ENCODE assay signal across 20 cellular contexts in the genomic region with DNA sequence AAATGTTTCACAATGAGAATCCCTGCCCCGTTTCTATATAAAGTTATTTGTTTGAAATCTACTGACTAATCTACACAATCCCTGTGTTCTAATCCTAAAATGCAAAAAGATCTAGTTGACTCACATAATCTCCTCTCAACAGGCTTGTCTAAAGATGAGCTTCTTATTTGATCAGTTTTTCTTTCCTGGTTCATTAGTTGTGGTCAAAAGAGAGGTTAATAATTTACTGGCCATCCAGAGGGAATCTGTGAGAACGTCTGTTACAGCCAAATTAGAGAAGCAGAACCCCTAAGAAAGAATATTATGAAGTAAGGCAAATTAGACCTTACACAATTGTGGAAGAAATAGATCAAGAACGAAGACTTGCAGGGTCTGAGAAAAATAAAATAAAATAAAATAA.
DNase-seq lines count a peak whose midpoint lies in the region; ATAC-seq and TF ChIP-seq lines count a peak whose summit lies in the region.
"Had no signal": no experiment of that assay in that cellular context is flagged by ENCODE, and none has a peak within 500 bp of the region (broad histone marks: within the 10 kb centered on the region; RNA-seq: fewer than 3 reads in every experiment).

No MANE protein-coding gene starts in this region.

- H3K9me3 Mint-ChIP-seq in GM23338 = no peaks in the 10 kb centered on the region
- H3K9me3 Mint-ChIP-seq in nephron progenitor cell = no peaks in the 10 kb centered on the region

- no peak overlapping the region for H3K4me3 Mint-ChIP-seq in GM23338
- H3K4me3 Mint-ChIP-seq in nephron progenitor cell = no peak overlapping the region
- H3K4me3 Mint-ChIP-seq: CD4-positive, CD25-positive, alpha-beta regulatory T cell; CD8-positive, alpha-beta memory T cell had no signal

- DNase-seq in GM23338 (ENCODE audit: low spot score) (no peak), HT-29 (ENCODE audit: low spot score) (peak; percentile 36), epithelial cell of proximal tubule (ENCODE audit: low read depth) (peak; percentile 16), kidney tubule cell (ENCODE audit: low spot score) (peak; percentile 53), nephron progenitor cell (no peak), DMS114 treated with DMSO at 0.1 percent for 48 hours (lab: John Stamatoyannopoulos, UW; ENCODE audit: unreplicated experiment) (no peak), left ventricle myocardium superior (no peak), middle frontal gyrus (ENCODE audit: extremely low spot score, low spot score) (no peak)
- DNase-seq: ACHN; BE2C; C1 segment of cervical spinal cord; CD4-positive, CD25-positive, alpha-beta regulatory T cell; CD8-positive, alpha-beta memory T cell; COR-L47; DMS 273 treated with DMSO at 0.1 percent for 48 hours; DMS79 treated with DMSO at 0.1 percent for 48 hours; GF-D8 had no signal

- peaks cover 18% of the 10 kb centered on the region for H3K4me1 ChIP-seq in GM23338 (ENCODE audit: insufficient read depth)
- H3K4me1 ChIP-seq: BE2C, HAP-1 had no signal

- H3K27me3 Mint-ChIP-seq in GM23338 (ENCODE audit: insufficient read depth, low read depth, poor library complexity) (peaks cover 2% of the 10 kb centered on the region), nephron progenitor cell (ENCODE audit: low read depth, poor library complexity) (no peaks in the 10 kb centered on the region)
- H3K27me3 Mint-ChIP-seq: CD4-positive, CD25-positive, alpha-beta regulatory T cell; CD8-positive, alpha-beta memory T cell had no signal

- H3K27ac Mint-ChIP-seq in GM23338 (peak overlapping the region; percentile 43), nephron progenitor cell (no peak overlapping the region)
- H3K27ac Mint-ChIP-seq: CD4-positive, CD25-positive, alpha-beta regulatory T cell; CD8-positive, alpha-beta memory T cell had no signal

- H3K27ac ChIP-seq in GM23338 (ENCODE audit: low read depth) = no peak overlapping the region
- H3K27ac ChIP-seq: KMS-11 had no signal

- peaks cover 23% of the 10 kb centered on the region for H3K4me1 Mint-ChIP-seq in GM23338
- H3K4me1 Mint-ChIP-seq in nephron progenitor cell = no peaks in the 10 kb centered on the region
- H3K4me1 Mint-ChIP-seq: CD4-positive, CD25-positive, alpha-beta regulatory T cell; CD8-positive, alpha-beta memory T cell had no signal

- no peaks in the 10 kb centered on the region for H4K20me1 ChIP-seq in GM23338 (replicated peaks; ENCODE audit: insufficient read depth)

- H2AFZ ChIP-seq in GM23338 = no peak overlapping the region

- H3K27me3 ChIP-seq in GM23338 (ENCODE audit: insufficient read depth) = no peaks in the 10 kb centered on the region
- H3K27me3 ChIP-seq: BE2C had no signal

- no peaks in the 10 kb centered on the region for H3K9me2 ChIP-seq in GM23338 (ENCODE audit: insufficient read depth)

- H3K36me3 Mint-ChIP-seq in GM23338 (ENCODE audit: low read depth) (no peaks in the 10 kb centered on the region), nephron progenitor cell (ENCODE audit: low read depth) (no peaks in the 10 kb centered on the region)
- H3K36me3 Mint-ChIP-seq: CD4-positive, CD25-positive, alpha-beta regulatory T cell; CD8-positive, alpha-beta memory T cell had no signal

- no peaks in the 10 kb centered on the region for H3K36me3 ChIP-seq in GM23338 (ENCODE audit: insufficient read depth)
- H3K36me3 ChIP-seq: BE2C, HAP-1 had no signal

- H3K79me2 ChIP-seq in GM23338 (replicated peaks; ENCODE audit: insufficient read depth) = no peaks in the 10 kb centered on the region

- ATAC-seq in GM23338 (no peak), left ventricle myocardium superior (no peak)
- ATAC-seq: HepG2 had no signal

- no peaks in the 10 kb centered on the region for H3F3A ChIP-seq in GM23338 (replicated peaks; ENCODE audit: low read depth)

- no peak for TF ChIP-seq CTCF in GM23338 (conservative IDR thresholded peaks at IDR 0.05; ENCODE audit: low read depth in 2 of 2)
- no peak for TF ChIP-seq CTCF in epithelial cell of proximal tubule (conservative IDR thresholded peaks at IDR 0.05; ENCODE audit: low read depth, low read length)
- TF ChIP-seq CTCF in nephron progenitor cell (IDR thresholded peaks at IDR 0.05) = no peak

- peak overlapping the region; percentile 50; the same call in 1 of the 2 replicates for H3K4me2 ChIP-seq in GM23338
- H3K4me2 ChIP-seq: KMS-11 had no signal

- H3K4me3 ChIP-seq in GM23338 (no peak overlapping the region), epithelial cell of proximal tubule (ENCODE audit: low read depth, low read length) (no peak overlapping the region)
- H3K4me3 ChIP-seq: HAP-1 had no signal

- intact Hi-C loops in left ventricle myocardium superior (cut with micrococcal nuclease) = no loop called here

TF ChIP-seq in GM23338, 12 proteins besides CTCF, POLR2A, EP300 and RAD21 (continues in another document):
- TF ChIP-seq POLR2AphosphoS5 (IDR thresholded peaks at IDR 0.05; ENCODE audit: low read depth) = no peak
- TF ChIP-seq, protein P1, sequence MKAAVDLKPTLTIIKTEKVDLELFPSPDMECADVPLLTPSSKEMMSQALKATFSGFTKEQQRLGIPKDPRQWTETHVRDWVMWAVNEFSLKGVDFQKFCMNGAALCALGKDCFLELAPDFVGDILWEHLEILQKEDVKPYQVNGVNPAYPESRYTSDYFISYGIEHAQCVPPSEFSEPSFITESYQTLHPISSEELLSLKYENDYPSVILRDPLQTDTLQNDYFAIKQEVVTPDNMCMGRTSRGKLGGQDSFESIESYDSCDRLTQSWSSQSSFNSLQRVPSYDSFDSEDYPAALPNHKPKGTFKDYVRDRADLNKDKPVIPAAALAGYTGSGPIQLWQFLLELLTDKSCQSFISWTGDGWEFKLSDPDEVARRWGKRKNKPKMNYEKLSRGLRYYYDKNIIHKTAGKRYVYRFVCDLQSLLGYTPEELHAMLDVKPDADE (IDR thresholded peaks at IDR 0.05) = no peak
- TF ChIP-seq STAT1 (IDR thresholded peaks at IDR 0.05; ENCODE audit: unreplicated experiment) = no peak
- TF ChIP-seq, protein P2, sequence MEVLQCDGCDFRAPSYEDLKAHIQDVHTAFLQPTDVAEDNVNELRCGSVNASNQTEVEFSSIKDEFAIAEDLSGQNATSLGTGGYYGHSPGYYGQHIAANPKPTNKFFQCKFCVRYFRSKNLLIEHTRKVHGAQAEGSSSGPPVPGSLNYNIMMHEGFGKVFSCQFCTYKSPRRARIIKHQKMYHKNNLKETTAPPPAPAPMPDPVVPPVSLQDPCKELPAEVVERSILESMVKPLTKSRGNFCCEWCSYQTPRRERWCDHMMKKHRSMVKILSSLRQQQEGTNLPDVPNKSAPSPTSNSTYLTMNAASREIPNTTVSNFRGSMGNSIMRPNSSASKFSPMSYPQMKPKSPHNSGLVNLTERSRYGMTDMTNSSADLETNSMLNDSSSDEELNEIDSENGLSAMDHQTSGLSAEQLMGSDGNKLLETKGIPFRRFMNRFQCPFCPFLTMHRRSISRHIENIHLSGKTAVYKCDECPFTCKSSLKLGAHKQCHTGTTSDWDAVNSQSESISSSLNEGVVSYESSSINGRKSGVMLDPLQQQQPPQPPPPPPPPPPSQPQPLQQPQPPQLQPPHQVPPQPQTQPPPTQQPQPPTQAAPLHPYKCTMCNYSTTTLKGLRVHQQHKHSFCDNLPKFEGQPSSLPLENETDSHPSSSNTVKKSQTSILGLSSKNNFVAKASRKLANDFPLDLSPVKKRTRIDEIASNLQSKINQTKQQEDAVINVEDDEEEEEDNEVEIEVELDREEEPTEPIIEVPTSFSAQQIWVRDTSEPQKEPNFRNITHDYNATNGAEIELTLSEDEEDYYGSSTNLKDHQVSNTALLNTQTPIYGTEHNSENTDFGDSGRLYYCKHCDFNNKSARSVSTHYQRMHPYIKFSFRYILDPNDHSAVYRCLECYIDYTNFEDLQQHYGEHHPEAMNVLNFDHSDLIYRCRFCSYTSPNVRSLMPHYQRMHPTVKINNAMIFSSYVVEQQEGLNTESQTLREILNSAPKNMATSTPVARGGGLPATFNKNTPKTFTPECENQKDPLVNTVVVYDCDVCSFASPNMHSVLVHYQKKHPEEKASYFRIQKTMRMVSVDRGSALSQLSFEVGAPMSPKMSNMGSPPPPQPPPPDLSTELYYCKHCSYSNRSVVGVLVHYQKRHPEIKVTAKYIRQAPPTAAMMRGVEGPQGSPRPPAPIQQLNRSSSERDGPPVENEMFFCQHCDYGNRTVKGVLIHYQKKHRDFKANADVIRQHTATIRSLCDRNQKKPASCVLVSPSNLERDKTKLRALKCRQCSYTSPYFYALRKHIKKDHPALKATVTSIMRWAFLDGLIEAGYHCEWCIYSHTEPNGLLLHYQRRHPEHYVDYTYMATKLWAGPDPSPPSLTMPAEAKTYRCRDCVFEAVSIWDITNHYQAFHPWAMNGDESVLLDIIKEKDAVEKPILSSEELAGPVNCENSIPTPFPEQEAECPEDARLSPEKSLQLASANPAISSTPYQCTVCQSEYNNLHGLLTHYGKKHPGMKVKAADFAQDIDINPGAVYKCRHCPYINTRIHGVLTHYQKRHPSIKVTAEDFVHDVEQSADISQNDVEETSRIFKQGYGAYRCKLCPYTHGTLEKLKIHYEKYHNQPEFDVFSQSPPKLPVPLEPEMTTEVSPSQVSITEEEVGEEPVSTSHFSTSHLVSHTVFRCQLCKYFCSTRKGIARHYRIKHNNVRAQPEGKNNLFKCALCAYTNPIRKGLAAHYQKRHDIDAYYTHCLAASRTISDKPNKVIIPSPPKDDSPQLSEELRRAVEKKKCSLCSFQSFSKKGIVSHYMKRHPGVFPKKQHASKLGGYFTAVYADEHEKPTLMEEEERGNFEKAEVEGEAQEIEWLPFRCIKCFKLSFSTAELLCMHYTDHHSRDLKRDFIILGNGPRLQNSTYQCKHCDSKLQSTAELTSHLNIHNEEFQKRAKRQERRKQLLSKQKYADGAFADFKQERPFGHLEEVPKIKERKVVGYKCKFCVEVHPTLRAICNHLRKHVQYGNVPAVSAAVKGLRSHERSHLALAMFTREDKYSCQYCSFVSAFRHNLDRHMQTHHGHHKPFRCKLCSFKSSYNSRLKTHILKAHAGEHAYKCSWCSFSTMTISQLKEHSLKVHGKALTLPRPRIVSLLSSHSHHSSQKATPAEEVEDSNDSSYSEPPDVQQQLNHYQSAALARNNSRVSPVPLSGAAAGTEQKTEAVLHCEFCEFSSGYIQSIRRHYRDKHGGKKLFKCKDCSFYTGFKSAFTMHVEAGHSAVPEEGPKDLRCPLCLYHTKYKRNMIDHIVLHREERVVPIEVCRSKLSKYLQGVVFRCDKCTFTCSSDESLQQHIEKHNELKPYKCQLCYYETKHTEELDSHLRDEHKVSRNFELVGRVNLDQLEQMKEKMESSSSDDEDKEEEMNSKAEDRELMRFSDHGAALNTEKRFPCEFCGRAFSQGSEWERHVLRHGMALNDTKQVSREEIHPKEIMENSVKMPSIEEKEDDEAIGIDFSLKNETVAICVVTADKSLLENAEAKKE (CRISPR knock-in tag; IDR thresholded peaks at IDR 0.05) = no peak
- TF ChIP-seq NANOG (IDR thresholded peaks at IDR 0.05; ENCODE audit: borderline replicate concordance) = no peak
- TF ChIP-seq JUNB (IDR thresholded peaks at IDR 0.05; ENCODE audit: unreplicated experiment) = no peak
- TF ChIP-seq ZNF114 (CRISPR knock-in tag; IDR thresholded peaks at IDR 0.05) = no peak

Comparison
In these comparisons a context has a peak if more than half of its experiments do, and no peak if none do; other contexts are left out.
1. DNase-seq: peak in HT-29 (single experiment), epithelial cell of proximal tubule (single experiment) and kidney tubule cell (single experiment); none in GM23338 (single experiment), nephron progenitor cell (single experiment), DMS114 treated with DMSO at 0.1 percent for 48 hours (single experiment), left ventricle myocardium superior (single experiment) and middle frontal gyrus (single experiment).